11 cellular contexts compared by ENCODE assay signal in the genomic region with DNA sequence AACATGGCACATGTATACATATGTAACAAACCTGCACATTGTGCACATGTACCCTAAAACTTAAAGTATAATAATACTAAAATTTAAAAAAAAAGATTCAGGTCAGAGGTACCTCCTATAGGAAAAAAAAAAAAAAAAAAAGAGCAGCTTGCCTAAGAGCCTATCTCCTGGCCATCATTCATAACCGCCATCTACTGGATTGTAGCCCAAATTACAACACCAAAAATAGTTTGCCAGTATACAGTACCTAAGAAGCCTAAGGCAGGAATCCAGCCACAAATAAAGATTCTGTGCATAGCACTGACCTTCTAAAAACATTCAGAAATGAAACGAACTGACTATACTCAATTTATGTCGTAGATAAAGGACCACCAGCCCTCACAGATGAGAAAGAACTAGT.
A peak's percentile ranks its signal among the peaks of the same experiment; 100 is the strongest.
DNase-seq lines count a peak whose midpoint lies in the region; ATAC-seq and TF ChIP-seq lines count a peak whose summit lies in the region.
"Had no signal": no experiment of that assay in that cellular context is flagged by ENCODE, and none has a peak within 500 bp of the region (broad histone marks: within the 10 kb centered on the region; RNA-seq: fewer than 3 reads in every experiment).

No MANE protein-coding gene starts in this region.

- ATAC-seq in GM18861 (IDR thresholded peaks at IDR 0.05; ENCODE audit: unreplicated experiment) (peak; percentile 49), Right ventricle myocardium inferior (no peak)
- ATAC-seq: activated CD8-positive, alpha-beta T cell treated with anti-CD3 and anti-CD28 coated beads, Interleukin-2, amount 10 ng/mL, durations not matched to agents 7 days and 5 days had no signal

- peaks cover 0 to 24% (median 14%) of the 10 kb centered on the region in 4 donors for H3K9me3 ChIP-seq in stomach

- no peaks in the 10 kb centered on the region for H3K27me3 ChIP-seq in stomach

- H3K4me3 ChIP-seq in stomach: no peak overlapping the region

- intact Hi-C loops in Right ventricle myocardium inferior (cut with DNase I) (no loop called here), stomach (cut with DNase I; ENCODE audit: low total_unique reads) (no loop called here)

- H3K4me1 ChIP-seq in stomach: no peaks in the 10 kb centered on the region

- WGBS in stomach, 5 donors: 26 to 56% (median 53%) methylated on average over 3 of the region's 3 CpGs

- TF ChIP-seq POLR2A in stomach (IDR thresholded peaks at IDR 0.05): no peak

- DNase-seq in A172 (ENCODE audit: low spot score) (peak; percentile 24), Kasumi-1 (lab: John Stamatoyannopoulos, UW) (peak; percentile 69 to 76), astrocyte of the hippocampus (ENCODE audit: low read depth, low spot score) (peak; percentile 50), hepatic stellate cell (ENCODE audit: low spot score) (no peak), Right ventricle myocardium inferior (ENCODE audit: missing footprints) (no peak), NCI-H510A treated with DMSO at 0.1 percent for 48 hours (lab: John Stamatoyannopoulos, UW) (no peak), stomach (no peak)
- DNase-seq: activated CD8-positive, alpha-beta T cell treated with anti-CD3 and anti-CD28 coated beads, Interleukin-2, amount 10 ng/mL, durations not matched to agents 7 days and 5 days; CD8-positive, alpha-beta memory T cell; NCI-H1436 treated with DMSO at 0.1 percent for 48 hours had no signal

- H3K36me3 ChIP-seq in stomach: no peaks in the 10 kb centered on the region

- no peak overlapping the region for H3K27ac ChIP-seq in stomach

- TF ChIP-seq EP300 in stomach (IDR thresholded peaks at IDR 0.05): no peak

- no peak for TF ChIP-seq CTCF in stomach (IDR thresholded peaks at IDR 0.05)

Comparison
In these comparisons a context has a peak if more than half of its experiments do, and no peak if none do; other contexts are left out.
1. DNase-seq: peak in A172 (single experiment), Kasumi-1 (2 of 2) and astrocyte of the hippocampus (single experiment); none in hepatic stellate cell (single experiment), Right ventricle myocardium inferior (single experiment), NCI-H510A treated with DMSO at 0.1 percent for 48 hours (single experiment) and stomach (single experiment).